22 cellular contexts compared by ENCODE assay signal in the genomic region with DNA sequence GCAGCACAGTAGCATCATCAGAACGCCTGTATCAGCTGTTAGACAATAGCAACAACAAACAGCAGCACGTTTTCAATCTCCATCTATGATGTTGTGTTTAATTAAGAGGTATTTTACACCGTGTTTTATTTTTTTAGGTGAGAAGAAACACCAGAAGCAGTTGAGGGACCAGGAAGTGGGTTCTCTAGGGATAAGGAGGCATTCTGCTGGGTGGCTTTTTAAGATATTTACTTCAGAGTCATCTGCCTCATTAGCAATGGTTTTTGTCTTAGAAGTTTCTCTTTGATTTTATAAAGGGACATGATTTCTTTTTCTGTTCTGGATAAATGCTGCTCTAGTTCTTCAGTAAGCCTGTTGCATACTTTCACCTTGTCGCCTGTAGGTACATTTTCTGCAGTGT. TPM values are rescaled to one million over a fixed set of nuclear protein-coding genes. Genes with fewer than 3 reads are reported as not detected.
DNase-seq lines count a peak whose midpoint lies in the region.
"Had no signal": no experiment of that assay in that cellular context is flagged by ENCODE, and none has a peak within 500 bp of the region (broad histone marks: within the 10 kb centered on the region; RNA-seq: fewer than 3 reads in every experiment).

No MANE protein-coding gene starts in this region.

- no peaks in the 10 kb centered on the region for H3K27me3 Mint-ChIP-seq in T-helper 1 cell treated with Interleukin-12 subunit alpha and Interleukin-12 subunit beta and Interleukin-4 antibody, amounts not matched to agents 30 μg/mL and 1 μg/mL, for 36 hours (ENCODE audit: low read depth)
- H3K27me3 Mint-ChIP-seq in activated naive CD4-positive, alpha-beta T cell treated with anti-CD3 and anti-CD28 coated beads, Interleukin-2, amount 10 ng/mL, durations not matched to agents 7 days and 5 days, result no peaks in the 10 kb centered on the region
- no peaks in the 10 kb centered on the region for H3K27me3 Mint-ChIP-seq in activated naive CD4-positive, alpha-beta T cell treated with anti-CD3 and anti-CD28 coated beads for 36 hours (ENCODE audit: low read depth)
- H3K27me3 Mint-ChIP-seq in T-helper 2 cell treated with Interferon-gamma antibody and Interleukin-4, amounts not matched to agents 5 μg/mL and 100 μg/mL, for 36 hours (ENCODE audit: low read depth), result no peaks in the 10 kb centered on the region
- H3K27me3 Mint-ChIP-seq: B cell; CD8-positive, alpha-beta memory T cell had no signal

- H3K36me3 Mint-ChIP-seq in T-helper 1 cell treated with Interleukin-12 subunit alpha and Interleukin-12 subunit beta and Interleukin-4 antibody, amounts not matched to agents 30 μg/mL and 1 μg/mL, for 36 hours (ENCODE audit: low read depth), result peaks cover 48% of the 10 kb centered on the region
- peaks cover 63% of the 10 kb centered on the region for H3K36me3 Mint-ChIP-seq in activated naive CD4-positive, alpha-beta T cell treated with anti-CD3 and anti-CD28 coated beads, Interleukin-2, amount 10 ng/mL, durations not matched to agents 7 days and 5 days
- H3K36me3 Mint-ChIP-seq in activated naive CD4-positive, alpha-beta T cell treated with anti-CD3 and anti-CD28 coated beads for 36 hours (ENCODE audit: low read depth), result peaks cover 55% of the 10 kb centered on the region
- peaks cover 73% of the 10 kb centered on the region for H3K36me3 Mint-ChIP-seq in T-helper 2 cell treated with Interferon-gamma antibody and Interleukin-4, amounts not matched to agents 5 μg/mL and 100 μg/mL, for 36 hours (ENCODE audit: low read depth)

- H3K9me3 Mint-ChIP-seq in T-helper 1 cell treated with Interleukin-12 subunit alpha and Interleukin-12 subunit beta and Interleukin-4 antibody, amounts not matched to agents 30 μg/mL and 1 μg/mL, for 36 hours, result peaks cover 2% of the 10 kb centered on the region
- H3K9me3 Mint-ChIP-seq in activated naive CD4-positive, alpha-beta T cell treated with anti-CD3 and anti-CD28 coated beads, Interleukin-2, amount 10 ng/mL, durations not matched to agents 7 days and 5 days, result no peaks in the 10 kb centered on the region
- H3K9me3 Mint-ChIP-seq in activated naive CD4-positive, alpha-beta T cell treated with anti-CD3 and anti-CD28 coated beads for 36 hours, result no peaks in the 10 kb centered on the region
- H3K9me3 Mint-ChIP-seq in T-helper 2 cell treated with Interferon-gamma antibody and Interleukin-4, amounts not matched to agents 5 μg/mL and 100 μg/mL, for 36 hours, result no peaks in the 10 kb centered on the region

- intact Hi-C loops in activated naive CD4-positive, alpha-beta T cell treated with anti-CD3 and anti-CD28 coated beads for 36 hours (cut with micrococcal nuclease), result no loop called here

- peak overlapping the region; percentile 64 for H3K27ac Mint-ChIP-seq in T-helper 1 cell treated with Interleukin-12 subunit alpha and Interleukin-12 subunit beta and Interleukin-4 antibody, amounts not matched to agents 30 μg/mL and 1 μg/mL, for 36 hours
- peak overlapping the region; percentile 43 for H3K27ac Mint-ChIP-seq in activated naive CD4-positive, alpha-beta T cell treated with anti-CD3 and anti-CD28 coated beads, Interleukin-2, amount 10 ng/mL, durations not matched to agents 7 days and 5 days
- no peak overlapping the region for H3K27ac Mint-ChIP-seq in activated naive CD4-positive, alpha-beta T cell treated with anti-CD3 and anti-CD28 coated beads for 36 hours
- peak overlapping the region; percentile 44 for H3K27ac Mint-ChIP-seq in T-helper 2 cell treated with Interferon-gamma antibody and Interleukin-4, amounts not matched to agents 5 μg/mL and 100 μg/mL, for 36 hours
- H3K27ac Mint-ChIP-seq: B cell had no signal

- CTCF ChIA-PET in activated naive CD4-positive, alpha-beta T cell treated with anti-CD3 and anti-CD28 coated beads, Interleukin-2, amount 10 ng/mL, durations not matched to agents 7 days and 5 days (lab: Charles Lee), result interaction anchor here (2.9 kb wide), 1 partner anchor 13 kb away, joined by 7 read pairs; a partner anchor contains a TSS
- CTCF ChIA-PET in activated naive CD4-positive, alpha-beta T cell treated with anti-CD3 and anti-CD28 coated beads for 36 hours (lab: Charles Lee), result interaction anchor here (1.5 kb wide), 1 partner anchor 13 kb away, joined by 4 read pairs; no protein-coding TSS in a partner anchor

- H3K4me3 Mint-ChIP-seq in T-helper 1 cell treated with Interleukin-12 subunit alpha and Interleukin-12 subunit beta and Interleukin-4 antibody, amounts not matched to agents 30 μg/mL and 1 μg/mL, for 36 hours, result peak overlapping the region; percentile 42
- H3K4me3 Mint-ChIP-seq in activated naive CD4-positive, alpha-beta T cell treated with anti-CD3 and anti-CD28 coated beads, Interleukin-2, amount 10 ng/mL, durations not matched to agents 7 days and 5 days, result no peak overlapping the region
- no peak overlapping the region for H3K4me3 Mint-ChIP-seq in activated naive CD4-positive, alpha-beta T cell treated with anti-CD3 and anti-CD28 coated beads for 36 hours
- peak overlapping the region; percentile 10 for H3K4me3 Mint-ChIP-seq in T-helper 2 cell treated with Interferon-gamma antibody and Interleukin-4, amounts not matched to agents 5 μg/mL and 100 μg/mL, for 36 hours
- H3K4me3 Mint-ChIP-seq: B cell; CD8-positive, alpha-beta memory T cell had no signal

- peaks cover 26% of the 10 kb centered on the region for H3K4me1 Mint-ChIP-seq in T-helper 1 cell treated with Interleukin-12 subunit alpha and Interleukin-12 subunit beta and Interleukin-4 antibody, amounts not matched to agents 30 μg/mL and 1 μg/mL, for 36 hours (ENCODE audit: low read depth)
- H3K4me1 Mint-ChIP-seq in activated naive CD4-positive, alpha-beta T cell treated with anti-CD3 and anti-CD28 coated beads, Interleukin-2, amount 10 ng/mL, durations not matched to agents 7 days and 5 days, result peaks cover 47% of the 10 kb centered on the region
- peaks cover 21% of the 10 kb centered on the region for H3K4me1 Mint-ChIP-seq in activated naive CD4-positive, alpha-beta T cell treated with anti-CD3 and anti-CD28 coated beads for 36 hours (ENCODE audit: low read depth)
- peaks cover 34% of the 10 kb centered on the region for H3K4me1 Mint-ChIP-seq in T-helper 2 cell treated with Interferon-gamma antibody and Interleukin-4, amounts not matched to agents 5 μg/mL and 100 μg/mL, for 36 hours (ENCODE audit: low read depth)

- DNase-seq in T-helper 1 cell (no peak), NCI-H526 (lab: John Stamatoyannopoulos, UW) (no peak), iPS-NIHi11 (ENCODE audit: low spot score) (no peak)
- DNase-seq in activated naive CD4-positive, alpha-beta T cell treated with anti-CD3 and anti-CD28 coated beads, Interleukin-2, amount 10 ng/mL, durations not matched to agents 7 days and 5 days, result no peak
- no peak for DNase-seq in activated naive CD4-positive, alpha-beta T cell treated with anti-CD3 and anti-CD28 coated beads for 36 hours
- no peak for DNase-seq in T-helper 2 cell treated with Interferon-gamma antibody and Interleukin-4, amounts not matched to agents 5 μg/mL and 100 μg/mL, for 36 hours (ENCODE audit: low spot score)
- DNase-seq: CD8-positive, alpha-beta memory T cell; DMS79 treated with DMSO at 0.1 percent for 48 hours; HCEC 1CT; KG1; MM.1S; NCI-H1048; NCI-H1417; NCI-H1694; NCI-H2029 treated with DMSO at 0.1 percent for 48 hours; NCI-H2171; NCI-H226; NCI-H510A; NCI-H748 treated with DMSO at 0.1 percent for 48 hours; SIG-M5 had no signal

RNA-seq across cellular contexts. Expression of a gene that starts 8.2 kb away (rescaled TPM):
- total RNA-seq in activated naive CD4-positive, alpha-beta T cell treated with anti-CD3 and anti-CD28 coated beads for 36 hours, result 10 to 100 TPM; 81.3 to 82.8 TPM

RNA-seq across cellular contexts. Expression of a gene that starts 13.1 kb away (rescaled TPM):
- 10 to 100 TPM; 25.3 to 32.0 TPM for total RNA-seq in activated naive CD4-positive, alpha-beta T cell treated with anti-CD3 and anti-CD28 coated beads for 36 hours

RNA-seq across cellular contexts. Expression of a gene that starts 57.6 kb away (rescaled TPM):
- total RNA-seq in activated naive CD4-positive, alpha-beta T cell treated with anti-CD3 and anti-CD28 coated beads for 36 hours, result under 1 TPM in 1 of 2 experiments, not detected in 1; 0.07 TPM

Comparison
In these comparisons a context has a peak if more than half of its experiments do, and no peak if none do; other contexts are left out.
1. H3K4me3 Mint-ChIP-seq: peak in T-helper 1 cell treated with Interleukin-12 subunit alpha and Interleukin-12 subunit beta and Interleukin-4 antibody, amounts not matched to agents 30 μg/mL and 1 μg/mL, for 36 hours (single experiment) and T-helper 2 cell treated with Interferon-gamma antibody and Interleukin-4, amounts not matched to agents 5 μg/mL and 100 μg/mL, for 36 hours (single experiment); none in activated naive CD4-positive, alpha-beta T cell treated with anti-CD3 and anti-CD28 coated beads, Interleukin-2, amount 10 ng/mL, durations not matched to agents 7 days and 5 days (single experiment) and activated naive CD4-positive, alpha-beta T cell treated with anti-CD3 and anti-CD28 coated beads for 36 hours (single experiment).